In genomic region chr4:4344915-4345527, GRCh38 we compare ENCODE assay signal across 12 cellular contexts. TPM values are rescaled to one million over a fixed set of nuclear protein-coding genes. Genes with fewer than 3 reads are reported as not detected.
DNase-seq lines count a peak whose midpoint lies in the region; ATAC-seq and TF ChIP-seq lines count a peak whose summit lies in the region.
"Had no signal": no experiment of that assay in that cellular context is flagged by ENCODE, and none has a peak within 500 bp of the region (broad histone marks: within the 10 kb centered on the region; RNA-seq: fewer than 3 reads in every experiment).

No MANE protein-coding gene starts in this region.

- no peak overlapping the region for H3K9ac ChIP-seq in BLaER1

- H3K4me1 ChIP-seq in BLaER1 (peaks cover 77% of the 10 kb centered on the region), ascending aorta (no peaks in the 10 kb centered on the region)

- H3K36me3 ChIP-seq in BLaER1 (no peaks in the 10 kb centered on the region), ascending aorta (no peaks in the 10 kb centered on the region)

- H3K9me3 ChIP-seq in BLaER1 (peaks cover 41% of the 10 kb centered on the region), ascending aorta (no peaks in the 10 kb centered on the region)

- no peaks in the 10 kb centered on the region for H3K27me3 ChIP-seq in BLaER1
- no peaks in the 10 kb centered on the region for H3K27me3 ChIP-seq in ascending aorta

- DNase-seq in NCI-H82 (lab: John Stamatoyannopoulos, UW) (no peak), ascending aorta (ENCODE audit: low spot score in 2 of 2) (no peak), NCI-H1048 (lab: John Stamatoyannopoulos, UW) (no peak), GOT3 (lab: John Stamatoyannopoulos, UW) (no peak)
- DNase-seq: activated CD8-positive, alpha-beta memory T cell treated with anti-CD3 and anti-CD28 coated beads, Interleukin-2, amount 50 U/mL, for 4 hours; GDM1; NCI-H226; SW 1271 had no signal

- no peak for TF ChIP-seq CTCF in ascending aorta (IDR thresholded peaks at IDR 0.05)

- intact Hi-C loops in ascending aorta (cut with DNase I), result no loop called here

- H3K4me3 ChIP-seq in BLaER1 (no peak overlapping the region), ascending aorta (no peak overlapping the region)

- H3K4me2 ChIP-seq in BLaER1, result peak overlapping the region; percentile 71

- H3K27ac ChIP-seq in BLaER1, result 0 out of 2 replicates have a peak overlapping the region, but pooled peaks have one; percentile 51
- H3K27ac ChIP-seq in ascending aorta, result no peak overlapping the region

- ATAC-seq in GM19023 (IDR thresholded peaks at IDR 0.05; ENCODE audit: unreplicated experiment) (peak; percentile 92), HG02588 (IDR thresholded peaks at IDR 0.05; ENCODE audit: unreplicated experiment) (peak; percentile 88), HG03457 (IDR thresholded peaks at IDR 0.05; ENCODE audit: unreplicated experiment) (peak; percentile 81)

- H4K20me1 ChIP-seq in BLaER1, result no peaks in the 10 kb centered on the region

RNA-seq across cellular contexts. Expression of gene NSG1, which starts 41.9 kb away (rescaled TPM):
- total RNA-seq in ascending aorta, result not detected

RNA-seq across cellular contexts. Expression of gene ZBTB49, which starts 55.0 kb away (rescaled TPM):
- not detected for total RNA-seq in ascending aorta

RNA-seq across cellular contexts. Expression of gene LYAR, which starts 55.1 kb away (rescaled TPM):
- 4.7 TPM for total RNA-seq in ascending aorta
